In genomic region chr16:85611455-85612190, GRCh38 we compare ENCODE assay signal across 1 cellular context.
TF ChIP-seq lines count a peak whose summit lies in the region.

No MANE protein-coding gene starts in this region.

TF ChIP-seq in K562, 482 proteins besides CTCF, POLR2A, EP300 and RAD21 (continued from another document and continues in another):
- TF ChIP-seq TFE3 (CRISPR knock-in tag; IDR thresholded peaks at IDR 0.05) (no peak), ZNF511 (CRISPR knock-in tag; IDR thresholded peaks at IDR 0.05) (no peak; the same call in 1 of the 2 replicates), PHB2 (IDR thresholded peaks at IDR 0.05; ENCODE audit: low read depth) (no peak), ZNF3 (CRISPR knock-in tag; IDR thresholded peaks at IDR 0.05) (no peak), POLR2H (tag; IDR thresholded peaks at IDR 0.05; ENCODE audit: low read depth) (no peak), E2F6 (IDR thresholded peaks at IDR 0.05; ENCODE audit: borderline replicate concordance in 1 of 2, extremely low read depth in 1 of 2, insufficient read depth in 1 of 2, insufficient read length in 1 of 2, low read depth in 1 of 2, low read length in 1 of 2, poor library complexity in 1 of 2, severe bottlenecking in 1 of 2) (peak in 1 of 2 experiments; percentile 29), MTA3 (IDR thresholded peaks at IDR 0.05; ENCODE audit: borderline replicate concordance) (peak; percentile 76), ZNF766 (CRISPR knock-in tag; conservative IDR thresholded peaks at IDR 0.05) (peak; percentile 58; the same call in 1 of the 2 replicates), CREB3L1 (IDR thresholded peaks at IDR 0.05; ENCODE audit: borderline replicate concordance, low read depth) (0 out of 2 replicates have a peak, but pooled peaks have one; percentile 21), BRD9 (IDR thresholded peaks at IDR 0.05; ENCODE audit: low read depth, partially characterized antibody) (no peak), ZNF133 (CRISPR knock-in tag; IDR thresholded peaks at IDR 0.05) (no peak), THRAP3 (IDR thresholded peaks at IDR 0.05; ENCODE audit: borderline replicate concordance) (no peak), ZNF707 (CRISPR knock-in tag; conservative IDR thresholded peaks at IDR 0.05) (no peak), NR0B1 (IDR thresholded peaks at IDR 0.05; ENCODE audit: partially characterized antibody) (no peak), SIX5 (IDR thresholded peaks at IDR 0.05; ENCODE audit: borderline replicate concordance in 1 of 2, insufficient read depth in 1 of 2, low read depth in 1 of 2, low read length in 2 of 2) (no peak), ZZZ3 (IDR thresholded peaks at IDR 0.05) (no peak), FOXA3 (CRISPR knock-in tag; conservative IDR thresholded peaks at IDR 0.05 in 1 of 2, IDR thresholded peaks at IDR 0.05 in 1 of 2) (no peak), SNIP1 (IDR thresholded peaks at IDR 0.05; ENCODE audit: low read depth) (no peak), KAT7 (CRISPR knock-in tag; IDR thresholded peaks at IDR 0.05; ENCODE audit: borderline replicate concordance) (no peak), SMARCA4 (IDR thresholded peaks at IDR 0.05) (no peak), ZNF140 (CRISPR knock-in tag; IDR thresholded peaks at IDR 0.05) (no peak), NUFIP1 (IDR thresholded peaks at IDR 0.05; ENCODE audit: partially characterized antibody) (no peak), NCOA6 (IDR thresholded peaks at IDR 0.05) (no peak), ZBTB11 (CRISPR knock-in tag; IDR thresholded peaks at IDR 0.05) (peak in 1 of 3 experiments; percentile 57; a peak in 1 of 6 replicates), FIP1L1 (IDR thresholded peaks at IDR 0.05; ENCODE audit: low read depth, low read length, poor library complexity, severe bottlenecking) (peak; percentile 75), U2AF1 (optimal IDR thresholded peaks at IDR 0.05; ENCODE audit: low read depth, low read length) (peak; percentile 62), MTA1 (IDR thresholded peaks at IDR 0.05; ENCODE audit: borderline replicate concordance) (no peak), ZEB2 (IDR thresholded peaks at IDR 0.05) (no peak), HMGN3 (IDR thresholded peaks at IDR 0.05; ENCODE audit: borderline replicate concordance, extremely low read depth, insufficient read length, low read depth, low read length) (peak; percentile 50), SMARCC2 (IDR thresholded peaks at IDR 0.05; ENCODE audit: low read depth) (no peak), SAFB2 (IDR thresholded peaks at IDR 0.05; ENCODE audit: borderline replicate concordance, low read depth, low read length, severe bottlenecking) (no peak), ZNF407 (IDR thresholded peaks at IDR 0.05; ENCODE audit: low read depth) (no peak), ZNF561 (CRISPR knock-in tag; conservative IDR thresholded peaks at IDR 0.05) (no peak), JUN (IDR thresholded peaks at IDR 0.05; ENCODE audit: borderline replicate concordance, low read depth, low read length) (no peak), JUN (CRISPR knock-in tag; IDR thresholded peaks at IDR 0.05; ENCODE audit: borderline replicate concordance) (0 out of 2 replicates have a peak, but pooled peaks have one; percentile 52), POLR3A (IDR thresholded peaks at IDR 0.05; ENCODE audit: borderline replicate concordance, extremely low read depth, insufficient read depth, insufficient read length) (no peak), ZSCAN32 (CRISPR knock-in tag; IDR thresholded peaks at IDR 0.05) (no peak), PRMT5 (CRISPR knock-in tag; IDR thresholded peaks at IDR 0.05) (no peak), ETV6 (IDR thresholded peaks at IDR 0.05; ENCODE audit: borderline replicate concordance in 1 of 2, low read depth in 2 of 2, low read length in 1 of 2) (no peak), ETV6 (CRISPR knock-in tag; IDR thresholded peaks at IDR 0.05; ENCODE audit: borderline replicate concordance) (0 out of 2 replicates have a peak, but pooled peaks have one; percentile 43), TAL1 (IDR thresholded peaks at IDR 0.05) (no peak), L3MBTL2 (IDR thresholded peaks at IDR 0.05) (peak; percentile 32), ZNF639 (CRISPR knock-in tag; conservative IDR thresholded peaks at IDR 0.05 in 1 of 2, IDR thresholded peaks at IDR 0.05 in 1 of 2) (no peak; a peak in 1 of 4 replicates), ZNF354B (CRISPR knock-in tag; IDR thresholded peaks at IDR 0.05) (no peak), PCBP2 (IDR thresholded peaks at IDR 0.05; ENCODE audit: low read depth, low read length, poor library complexity, severe bottlenecking) (peak; percentile 30), LARP7 (IDR thresholded peaks at IDR 0.05) (no peak), DDX20 (tag; IDR thresholded peaks at IDR 0.05; ENCODE audit: low read depth) (no peak), PCBP1 (IDR thresholded peaks at IDR 0.05; ENCODE audit: low read depth, low read length, poor library complexity, severe bottlenecking) (peak; percentile 89), MYC (IDR thresholded peaks at IDR 0.05; ENCODE audit: low read depth, low read length) (peak; percentile 10), MYC (CRISPR knock-in tag; IDR thresholded peaks at IDR 0.05; ENCODE audit: borderline replicate concordance, low read depth) (no peak)
